8 cellular contexts compared by ENCODE assay signal in genomic region chr11:62880803-62881578, GRCh38. TPM values are rescaled to one million over a fixed set of nuclear protein-coding genes. Genes with fewer than 3 reads are reported as not detected.
DNase-seq lines count a peak whose midpoint lies in the region; ATAC-seq and TF ChIP-seq lines count a peak whose summit lies in the region.

TSS of gene SLC3A2 (plus strand) at chr11:62880896. CDS start at chr11:62881024, 128 bp downstream.

- peak within 1 kb of the TSS; percentile 95 to 100 (median 98) for H3K27ac ChIP-seq in esophagus squamous epithelium

- no peaks in the 10 kb centered on the region for H3K9me3 ChIP-seq in esophagus squamous epithelium

- H3K9me3 Mint-ChIP-seq in naive B cell, result no peaks in the 10 kb centered on the region
- no peaks in the 10 kb centered on the region for H3K9me3 Mint-ChIP-seq in stimulated activated naive B cell treated with anti-CD40 and anti-IgM and Interleukin-4, amounts not matched to agents 10 μg/mL and 1 μg/mL and 100 μg/mL, for 72 hours

- H3K36me3 ChIP-seq in esophagus squamous epithelium, result peaks cover 23 to 40% (median 39%) of the 10 kb centered on the region in 3 donors

- H3K36me3 Mint-ChIP-seq in naive B cell, result peaks cover 5 to 33% of the 10 kb centered on the region in 2 donors
- H3K36me3 Mint-ChIP-seq in stimulated activated naive B cell treated with anti-CD40 and anti-IgM and Interleukin-4, amounts not matched to agents 10 μg/mL and 1 μg/mL and 100 μg/mL, for 72 hours, result peaks cover 61 to 75% of the 10 kb centered on the region in 2 donors

- peaks cover 44 to 87% (median 48%) of the 10 kb centered on the region in 3 donors for H3K4me1 ChIP-seq in esophagus squamous epithelium

- intact Hi-C loops in esophagus squamous epithelium (cut with DNase I), result loop anchor here (5.0 kb wide), 1 partner anchor 94 kb away; the partner anchor contains the start of gene TMEM179B

- TF ChIP-seq POLR2A in esophagus squamous epithelium (IDR thresholded peaks at IDR 0.05), result peak in 3 of 4 donors; percentile 95 to 99 (median 98)

- H3K27me3 ChIP-seq in esophagus squamous epithelium, result no peaks in the 10 kb centered on the region

- H3K4me3 Mint-ChIP-seq in naive B cell, result peak within 1 kb of the TSS; percentile 99 to 100 (median 100)
- H3K4me3 Mint-ChIP-seq in stimulated activated naive B cell treated with anti-CD40 and anti-IgM and Interleukin-4, amounts not matched to agents 10 μg/mL and 1 μg/mL and 100 μg/mL, for 72 hours, result peak within 1 kb of the TSS; percentile 94

- H3K4me3 ChIP-seq in esophagus squamous epithelium, result peak within 1 kb of the TSS; percentile 74 to 99 (median 86)

- DNase-seq in DMS53 (lab: John Stamatoyannopoulos, UW) (peak; percentile 97), HuH-7 (ENCODE audit: low spot score) (peak; percentile 75), esophagus squamous epithelium (lab: John Stamatoyannopoulos, UW) (peak; percentile 72), naive B cell (peak; percentile 83)
- DNase-seq in activated T-cell treated with anti-CD3 and anti-CD28 coated beads, Interleukin-2, amount 50 U/mL, for 48 hours, result peak; percentile 90 to 92
- peak; percentile 80 for DNase-seq in stimulated activated naive B cell treated with anti-CD40 and anti-IgM and Interleukin-4, amounts not matched to agents 10 μg/mL and 1 μg/mL and 100 μg/mL, for 72 hours

- ATAC-seq in GM21447 (IDR thresholded peaks at IDR 0.05; ENCODE audit: unreplicated experiment), result peak; percentile 74
- peak; percentile 82 for ATAC-seq in naive B cell (ENCODE audit: low read depth in 2 of 2)
- ATAC-seq in stimulated activated naive B cell treated with anti-CD40 and anti-IgM and Interleukin-4, amounts not matched to agents 10 μg/mL and 1 μg/mL and 100 μg/mL, for 72 hours (replicated peaks), result peak; percentile 81 to 85

- 0 to 1% methylated on average over 11 to 16 of the region's 69 CpGs for WGBS in esophagus squamous epithelium, 2 donors

- H3K4me1 Mint-ChIP-seq in naive B cell, result peaks cover 37 to 43% (median 43%) of the 10 kb centered on the region in 3 donors
- H3K4me1 Mint-ChIP-seq in stimulated activated naive B cell treated with anti-CD40 and anti-IgM and Interleukin-4, amounts not matched to agents 10 μg/mL and 1 μg/mL and 100 μg/mL, for 72 hours, result peaks cover 38 to 54% of the 10 kb centered on the region in 2 donors

- peak; percentile 65 to 79 (median 68) for TF ChIP-seq CTCF in esophagus squamous epithelium (IDR thresholded peaks at IDR 0.05)

- peak within 1 kb of the TSS; percentile 98 to 100 (median 98) for H3K27ac Mint-ChIP-seq in naive B cell
- H3K27ac Mint-ChIP-seq in stimulated activated naive B cell treated with anti-CD40 and anti-IgM and Interleukin-4, amounts not matched to agents 10 μg/mL and 1 μg/mL and 100 μg/mL, for 72 hours, result peak within 1 kb of the TSS; percentile 100

- H3K27me3 Mint-ChIP-seq in naive B cell, result no peaks in the 10 kb centered on the region
- no peaks in the 10 kb centered on the region for H3K27me3 Mint-ChIP-seq in stimulated activated naive B cell treated with anti-CD40 and anti-IgM and Interleukin-4, amounts not matched to agents 10 μg/mL and 1 μg/mL and 100 μg/mL, for 72 hours

TF ChIP-seq in PFSK-1, 5 proteins besides CTCF, POLR2A, EP300 and RAD21:
- peak; percentile 50; the same call in 1 of the 2 replicates for TF ChIP-seq SIN3A (IDR thresholded peaks at IDR 0.05; ENCODE audit: borderline replicate concordance, insufficient read depth, low read length)
- peak; percentile 47 to 53; a peak in 2 of 4 replicates for TF ChIP-seq REST (IDR thresholded peaks at IDR 0.05; ENCODE audit: insufficient read depth in 1 of 2, low read depth in 2 of 2, low read length in 2 of 2)
- peak; percentile 73 for TF ChIP-seq FOXP2 (optimal IDR thresholded peaks at IDR 0.05; ENCODE audit: borderline replicate concordance, extremely low read depth, extremely low read length, insufficient read depth)
- peak; percentile 99 for TF ChIP-seq POLR2AphosphoS5 (IDR thresholded peaks at IDR 0.05; ENCODE audit: low read depth, low read length)
- TF ChIP-seq TAF1 (IDR thresholded peaks at IDR 0.05; ENCODE audit: borderline replicate concordance, insufficient read depth, low read length), result peak; percentile 97
TF ChIP-seq in PFSK-1: peak in this region for 5.

RNA-seq across cellular contexts. Expression of gene SLC3A2, which starts in this region (rescaled TPM):
- polyA plus RNA-seq in PFSK-1 (2012; ENCODE audit: insufficient read length, low read depth), result 1,866 TPM
- 100 to 1,000 TPM; 132 to 373 (median 153) TPM for total RNA-seq in esophagus squamous epithelium
- polyA plus RNA-seq in naive B cell (ENCODE audit: low read depth in 6 of 6), result 100 to 1,000 TPM in 2 of 6 donors, 10 to 100 TPM in 4; 63.1 to 135 (median 81.1) TPM

Comparison
In these comparisons a context has a peak if more than half of its experiments do, and no peak if none do; other contexts are left out.
1. Peak in every context shown above with its lines: DNase-seq, ATAC-seq, H3K4me3 ChIP-seq and H3K27ac ChIP-seq.